ENCODE assay signal across 8 cellular contexts in the genomic region with DNA sequence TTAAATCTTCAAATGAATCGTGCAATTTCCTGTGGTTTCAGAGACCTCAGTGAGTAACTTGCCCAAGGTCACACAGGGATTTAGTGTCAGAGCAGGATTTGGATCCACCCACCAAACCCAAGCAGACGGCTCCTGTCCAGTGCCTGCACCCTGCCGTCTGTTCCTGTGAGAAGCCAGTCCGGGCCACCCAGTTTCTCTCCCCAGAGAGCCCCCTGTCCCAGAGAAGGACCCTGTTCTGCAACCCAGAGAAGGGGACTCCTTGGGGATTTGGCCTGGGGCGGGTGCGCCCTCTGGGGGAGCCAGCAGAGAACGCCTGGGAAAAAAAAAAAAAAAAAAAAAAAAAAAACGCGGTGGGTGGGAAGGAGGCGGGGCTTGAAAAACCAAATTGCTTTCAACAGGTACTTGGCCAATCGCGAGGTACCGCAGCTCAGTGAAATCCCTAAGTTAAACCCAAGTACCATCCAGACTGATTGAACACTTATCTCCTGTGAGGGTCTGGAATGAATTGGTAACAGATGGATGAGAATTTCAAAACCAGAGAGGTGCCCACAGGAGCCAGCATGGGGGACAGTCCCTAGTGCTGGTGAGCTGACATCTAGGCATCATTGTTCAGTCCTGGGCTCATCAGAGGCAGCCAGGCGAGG. TPM values are rescaled to one million over a fixed set of nuclear protein-coding genes. Genes with fewer than 3 reads are reported as not detected.
A peak's percentile ranks its signal among the peaks of the same experiment; 100 is the strongest.
DNase-seq lines count a peak whose midpoint lies in the region; ATAC-seq and TF ChIP-seq lines count a peak whose summit lies in the region.

No MANE protein-coding gene starts in this region.

- H3K9me3 ChIP-seq in A673 (ENCODE audit: low read depth, low read length, poor library complexity, severe bottlenecking) (no peaks in the 10 kb centered on the region), fibroblast of lung (ENCODE audit: control insufficient read depth, insufficient read depth, low read depth, low read length) (no peaks in the 10 kb centered on the region), neural progenitor cell (ENCODE audit: low read depth) (no peaks in the 10 kb centered on the region), upper lobe of left lung (no peaks in the 10 kb centered on the region)

- H3K36me3 ChIP-seq in A673 (ENCODE audit: insufficient read depth, low read length, poor library complexity, severe bottlenecking) (no peaks in the 10 kb centered on the region), fibroblast of lung (ENCODE audit: control insufficient read depth, insufficient read depth, low read length) (no peaks in the 10 kb centered on the region), neural progenitor cell (no peaks in the 10 kb centered on the region), upper lobe of left lung (no peaks in the 10 kb centered on the region)

- H3K27me3 ChIP-seq in A673 (replicated peaks; ENCODE audit: insufficient read depth, low read depth, low read length, poor library complexity) (no peaks in the 10 kb centered on the region), fibroblast of lung (ENCODE audit: control insufficient read depth, insufficient read depth, low read length) (peaks cover 4% of the 10 kb centered on the region), neural progenitor cell (no peaks in the 10 kb centered on the region), upper lobe of left lung (no peaks in the 10 kb centered on the region)

- H3K27ac ChIP-seq in A673 (ENCODE audit: low read depth, low read length, poor library complexity, severe bottlenecking) = no peak overlapping the region
- no peak overlapping the region for H3K27ac ChIP-seq in fibroblast of lung (ENCODE audit: insufficient read depth, low read length)
- H3K27ac ChIP-seq in neural progenitor cell = no peak overlapping the region
- H3K27ac ChIP-seq in upper lobe of left lung = no peak overlapping the region

- TF ChIP-seq POLR2A in upper lobe of left lung (IDR thresholded peaks at IDR 0.05) = no peak

- H3F3A ChIP-seq in neural progenitor cell (ENCODE audit: low read depth) = no peaks in the 10 kb centered on the region

- peaks cover 9% of the 10 kb centered on the region for H3K4me1 Mint-ChIP-seq in neural progenitor cell

- no peaks in the 10 kb centered on the region for H4K20me1 ChIP-seq in fibroblast of lung (ENCODE audit: control insufficient read depth, extremely low read depth, insufficient read depth, low read length)
- no peaks in the 10 kb centered on the region for H4K20me1 ChIP-seq in neural progenitor cell (ENCODE audit: low read depth)

- WGBS in upper lobe of left lung, 2 donors = 7 to 10% methylated on average over 12 to 14 of the region's 14 CpGs

- no peak overlapping the region for H2AFZ ChIP-seq in fibroblast of lung (ENCODE audit: low read length)
- H2AFZ ChIP-seq in neural progenitor cell (replicated peaks) = no peak overlapping the region

- H3K4me3 ChIP-seq in A673 (ENCODE audit: low read depth, low read length, poor library complexity, severe bottlenecking) (no peak overlapping the region), fibroblast of lung (replicated peaks in 1 of 4; ENCODE audit: control extremely low read depth in 1 of 4, insufficient read depth in 1 of 4, low read depth in 3 of 4, low read length in 4 of 4) (peak overlapping the region in 1 of 4 experiments; percentile 36), neural progenitor cell (no peak overlapping the region), upper lobe of left lung (no peak overlapping the region)

- TF ChIP-seq EP300 in upper lobe of left lung (IDR thresholded peaks at IDR 0.05) = no peak

- peak overlapping the region; percentile 67 for H3K4me3 Mint-ChIP-seq in neural progenitor cell

- no peak overlapping the region for H3K27ac Mint-ChIP-seq in neural progenitor cell

- intact Hi-C loops in A673 (cut with micrococcal nuclease; ENCODE audit: unreplicated experiment) = loop anchor here (2.0 to 5.0 kb wide), 2 partner anchors 148 to 541 kb away; no protein-coding TSS in a partner anchor

- TF ChIP-seq CTCF in A673 (conservative IDR thresholded peaks at IDR 0.05; ENCODE audit: low read depth, low read length) (peak; percentile 86), GM13977 (IDR thresholded peaks at IDR 0.05; ENCODE audit: extremely low read depth, insufficient read depth, missing control alignments) (peak; percentile 60), fibroblast of lung (conservative IDR thresholded peaks at IDR 0.05 in 1 of 2, IDR thresholded peaks at IDR 0.05 in 1 of 2; ENCODE audit: low read depth in 1 of 2, low read length in 2 of 2) (peak; percentile 64 to 75), neural progenitor cell (IDR thresholded peaks at IDR 0.05) (peak; percentile 66), upper lobe of left lung (IDR thresholded peaks at IDR 0.05) (peak in 5 of 6 experiments; percentile 22 to 45 (median 38))

- CTCF ChIA-PET in A673 (lab: Charles Lee) = no interaction called here

- H3K9ac ChIP-seq in fibroblast of lung (ENCODE audit: insufficient read depth, low read length) (no peak overlapping the region), neural progenitor cell (no peak overlapping the region)

- no TSS peak for BruUV-seq in A673 (replicated peaks; lab: Mats Ljungman, UMichigan)

- peak; percentile 72 for DNase-seq in A673 (ENCODE audit: low spot score)
- peak; percentile 74 for DNase-seq in GM13977 (ENCODE audit: low spot score)
- DNase-seq in NCI-H2227 (lab: John Stamatoyannopoulos, UW; ENCODE audit: unreplicated experiment) = peak; percentile 59
- peak; percentile 76 for DNase-seq in activated CD8-positive, alpha-beta memory T cell treated with anti-CD3 and anti-CD28 coated beads for 24 hours
- DNase-seq in fibroblast of lung (ENCODE audit: low read depth in 2 of 2) = peak; percentile 20 to 64
- DNase-seq in neural progenitor cell (ENCODE audit: low spot score) = peak; percentile 85
- DNase-seq in upper lobe of left lung = peak; percentile 23 to 63

- POLR2A ChIA-PET in A673 (lab: Charles Lee; ENCODE audit: low non-redundant PET) = no interaction called here

- peaks cover 12% of the 10 kb centered on the region for H3K27me3 Mint-ChIP-seq in neural progenitor cell (ENCODE audit: insufficient read depth, low read depth)

- H3K4me2 ChIP-seq in fibroblast of lung (ENCODE audit: extremely low read depth, insufficient read depth, low read length) = no peak overlapping the region
- no peak overlapping the region for H3K4me2 ChIP-seq in neural progenitor cell

- H3K4me1 ChIP-seq in A673 (ENCODE audit: insufficient read depth, low read length, poor library complexity, severe bottlenecking) (peaks cover 5% of the 10 kb centered on the region), fibroblast of lung (ENCODE audit: control insufficient read depth, extremely low read depth, insufficient read depth, low read length) (no peaks in the 10 kb centered on the region), neural progenitor cell (no peaks in the 10 kb centered on the region), upper lobe of left lung (peaks cover 0 to 15% (median 5%) of the 10 kb centered on the region in 4 donors)

- ATAC-seq in upper lobe of left lung (ENCODE audit: low FRiP score in 2 of 2) = peak; percentile 39 to 41
- ATAC-seq in HG03095 (IDR thresholded peaks at IDR 0.05; ENCODE audit: unreplicated experiment) = no peak

- in situ Hi-C loops in GM13977 (cut with MboI; ENCODE audit: low pct_unique_long_range_greater_than_20kb, low sequenced_read_pairs, unreplicated experiment) = no loop called here

- H3K36me3 Mint-ChIP-seq in neural progenitor cell = no peaks in the 10 kb centered on the region

- no peaks in the 10 kb centered on the region for H3K79me2 ChIP-seq in fibroblast of lung (ENCODE audit: control insufficient read depth, insufficient read depth, low read length)
- no peaks in the 10 kb centered on the region for H3K79me2 ChIP-seq in neural progenitor cell (ENCODE audit: low read depth)

- H3K9me3 Mint-ChIP-seq in neural progenitor cell = peaks cover 2% of the 10 kb centered on the region

RNA-seq across cellular contexts. Expression of a gene that starts 30.9 kb away (rescaled TPM):
- total RNA-seq in A673 (2021) (3.6 and 4.8 TPM in 2 replicates), fibroblast of lung (not detected in 2 replicates), neural progenitor cell (ENCODE audit: low replicate concordance) (0.88 and 0.93 TPM in 2 replicates), upper lobe of left lung (10 to 100 TPM in 1 of 6 donors, 1 to 10 TPM in 5; 4.1 to 10.4 (median 7.5) TPM)
- polyA plus RNA-seq in fibroblast of lung = 0.02 and 0.14 TPM in 2 replicates
- polyA plus RNA-seq in fibroblast of lung (2012) = 0.08 TPM in 1 of 2 replicates, not detected in the other
- not detected in 2 replicates for polyA minus RNA-seq in fibroblast of lung (ENCODE audit: low replicate concordance)
